Comparison of ENCODE assay signal across 8 cellular contexts in the genomic region with DNA sequence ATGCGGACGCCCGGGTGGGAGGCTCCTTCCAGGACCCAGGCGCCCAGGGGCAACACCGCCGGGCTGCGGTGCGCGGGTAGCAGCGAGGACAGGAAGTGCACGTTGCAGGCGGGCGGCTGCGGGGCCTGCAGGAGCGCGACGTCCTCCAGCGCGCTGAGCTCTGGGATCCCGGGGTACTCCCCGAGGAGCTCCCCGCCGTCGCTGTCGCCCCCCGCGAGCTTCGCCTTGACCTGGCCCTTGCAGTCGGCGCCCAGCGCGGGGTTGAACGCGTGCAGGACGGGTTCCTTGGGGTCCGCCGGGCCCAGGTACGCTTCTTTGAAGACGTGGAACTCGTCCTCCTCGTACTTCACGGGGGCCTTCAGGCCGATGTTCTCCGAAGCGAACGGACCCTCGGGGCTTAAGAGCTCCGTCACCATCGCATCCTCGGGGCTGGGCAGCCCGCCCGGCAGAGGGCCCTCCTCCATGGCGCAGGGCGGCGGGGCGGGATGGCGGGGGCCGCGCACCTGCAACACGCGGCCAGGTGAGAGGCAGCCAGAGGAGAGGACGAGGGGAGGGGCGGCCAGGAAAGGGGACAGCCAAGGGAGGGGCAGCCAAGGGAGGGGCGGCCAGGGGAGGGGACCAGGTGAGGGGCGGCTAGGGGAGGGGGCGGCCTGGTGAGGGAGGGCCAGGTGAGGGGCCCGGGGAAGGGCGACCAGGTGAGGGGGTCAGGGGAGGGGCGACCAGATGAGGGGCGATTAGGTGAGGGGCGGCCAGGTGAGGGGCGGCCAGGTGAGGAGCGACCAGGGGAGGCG. TPM values are rescaled to one million over a fixed set of nuclear protein-coding genes. Genes with fewer than 3 reads are reported as not detected.
A peak's percentile ranks its signal among the peaks of the same experiment; 100 is the strongest.
DNase-seq lines count a peak whose midpoint lies in the region; ATAC-seq and TF ChIP-seq lines count a peak whose summit lies in the region.

No MANE protein-coding gene starts in this region.

- H3K4me3 ChIP-seq in transverse colon: peak overlapping the region in 3 of 4 donors; percentile 39 to 63 (median 61)
- no peak overlapping the region for H3K4me3 ChIP-seq in lower leg skin (ENCODE audit: low read depth, poor library complexity, severe bottlenecking)

- H3K4me3 Mint-ChIP-seq in immature natural killer cell: peak overlapping the region; percentile 32 to 59 (median 49)

- peaks cover 0 to 10% (median 9%) of the 10 kb centered on the region in 3 donors for H3K36me3 Mint-ChIP-seq in immature natural killer cell

- TF ChIP-seq POLR2A in transverse colon (IDR thresholded peaks at IDR 0.05) (no peak), lower leg skin (IDR thresholded peaks at IDR 0.05) (no peak)

- no peak for TF ChIP-seq EP300 in transverse colon (IDR thresholded peaks at IDR 0.05; ENCODE audit: low read depth)

- intact Hi-C loops in transverse colon (cut with DNase I; ENCODE audit: low total_unique reads) (no loop called here), lower leg skin (cut with DNase I; ENCODE audit: low total_unique reads) (no loop called here)

- in situ Hi-C loops in transverse colon (cut with MboI; ENCODE audit: low pct_ligation_motif_present in 1 of 4, low pct_unique_long_range_greater_than_20kb in 1 of 4, low sequenced_read_pairs in 3 of 4): no loop called here

- DNase-seq in stimulated activated CD4-positive, alpha-beta T cell treated with anti-CD3 and anti-CD28 coated beads, Interleukin-12 subunit alpha, Interleukin-12 subunit beta, amount 100 ng/mL, for 4 hours: peak; percentile 12
- no peak for DNase-seq in stimulated activated CD4-positive, alpha-beta T cell treated with anti-CD3 and anti-CD28 coated beads, Interleukin-15, amount 100 ng/mL, for 24 hours
- DNase-seq in activated naive CD4-positive, alpha-beta T cell treated with Interleukin-2 at 50 U/mL for 16 hours: peak; percentile 2
- DNase-seq in immature natural killer cell (peak; percentile 6 to 19 (median 17)), transverse colon (peak; percentile 24), lower leg skin (ENCODE audit: low spot score in 2 of 2) (no peak), HT-29 (ENCODE audit: low spot score) (no peak)

- H3K9me3 ChIP-seq in transverse colon: no peaks in the 10 kb centered on the region

- 52% methylated on average over 17 of the region's 74 CpGs; no CpG with 5 or more reads in 1 of the 2 donors for WGBS in transverse colon (ENCODE audit: low coverage in 1 of 2), 2 donors
- 44 to 57% methylated on average over 43 to 44 of the region's 74 CpGs for WGBS in lower leg skin, 2 donors

- H3K4me1 ChIP-seq in transverse colon: peaks cover 5 to 15% (median 7%) of the 10 kb centered on the region in 4 donors

- H3K36me3 ChIP-seq in transverse colon: no peaks in the 10 kb centered on the region

- H3K27ac ChIP-seq in transverse colon: peak overlapping the region in 3 of 4 donors; percentile 78 to 86 (median 85)

- no peak overlapping the region for H3K27ac Mint-ChIP-seq in immature natural killer cell

- TF ChIP-seq CTCF in transverse colon (IDR thresholded peaks at IDR 0.05) (no peak), lower leg skin (IDR thresholded peaks at IDR 0.05) (no peak)

- no peak for ATAC-seq in HG02852 (IDR thresholded peaks at IDR 0.05; ENCODE audit: unreplicated experiment)

- H3K27me3 ChIP-seq in transverse colon: no peaks in the 10 kb centered on the region

- H3K4me1 Mint-ChIP-seq in immature natural killer cell: peaks cover 20 to 21% of the 10 kb centered on the region in 2 donors

- peaks cover 0 to 4% (median 2%) of the 10 kb centered on the region in 3 donors for H3K27me3 Mint-ChIP-seq in immature natural killer cell (ENCODE audit: low read depth in 3 of 3)

- H3K9me3 Mint-ChIP-seq in immature natural killer cell: no peaks in the 10 kb centered on the region

RNA-seq across cellular contexts. Expression of a gene that starts 0.9 kb away (rescaled TPM):
- 1 to 10 TPM in 1 of 3 donors, under 1 TPM in 1, not detected in 1; 0.47 to 1.9 TPM for polyA plus RNA-seq in immature natural killer cell
- total RNA-seq in transverse colon (1 to 10 TPM in 3 of 4 donors, under 1 TPM in 1; 1.00 to 7.5 (median 4.2) TPM), lower leg skin (1 to 10 TPM; 1.3 to 3.9 (median 2.0) TPM)
- total RNA-seq in HT-29 (2014; rRNA removed; shearing (Covaris generic)): 26.3 and 31.7 TPM in 2 replicates

Comparison
In these comparisons a context has a peak if more than half of its experiments do, and no peak if none do; other contexts are left out.
1. DNase-seq: peak in stimulated activated CD4-positive, alpha-beta T cell treated with anti-CD3 and anti-CD28 coated beads, Interleukin-12 subunit alpha, Interleukin-12 subunit beta, amount 100 ng/mL, for 4 hours (single experiment), activated naive CD4-positive, alpha-beta T cell treated with Interleukin-2 at 50 U/mL for 16 hours (single experiment), immature natural killer cell (3 of 3) and transverse colon (single experiment); none in stimulated activated CD4-positive, alpha-beta T cell treated with anti-CD3 and anti-CD28 coated beads, Interleukin-15, amount 100 ng/mL, for 24 hours (single experiment), lower leg skin (0 of 2) and HT-29 (single experiment).